ENCODE assay signal across 28 cellular contexts in the genomic region with DNA sequence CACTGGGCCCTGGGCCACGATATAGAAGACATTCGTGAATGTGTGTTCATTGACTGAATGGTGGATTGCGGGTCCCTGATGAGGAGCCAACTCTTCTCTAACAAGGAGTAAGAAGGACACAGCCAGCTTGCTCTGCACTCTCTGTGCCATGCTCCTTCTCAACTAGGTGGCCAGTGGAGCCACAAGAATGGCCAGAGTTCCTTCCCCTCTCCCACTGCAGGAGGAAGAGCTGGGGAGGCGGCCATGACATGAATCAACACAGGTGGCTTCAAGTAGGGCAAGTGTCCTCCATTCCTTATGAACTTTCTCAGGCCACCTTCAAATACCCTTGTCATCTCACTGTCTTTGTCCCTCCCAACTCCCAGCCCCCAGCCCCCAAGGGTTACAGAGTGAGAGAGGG.
"Had no signal": no experiment of that assay in that cellular context is flagged by ENCODE, and none has a peak within 500 bp of the region (broad histone marks: within the 10 kb centered on the region; RNA-seq: fewer than 3 reads in every experiment).

No MANE protein-coding gene starts in this region.

- H3K27me3 ChIP-seq: stomach, suprapubic skin, testis, thyroid gland, tibial artery, tibial nerve, transverse colon, upper lobe of left lung, upper lobe of right lung, uterus, vagina had no signal

- FAIRE-seq: urothelium cell line had no signal

- H3K9me3 ChIP-seq: testis, thoracic aorta, thyroid gland, transverse colon, upper lobe of right lung, uterus, vagina had no signal

- H3K4me3 ChIP-seq: stomach, suprapubic skin, testis, thoracic aorta, thyroid gland, tibial artery, tibial nerve, transverse colon, upper lobe of left lung, upper lobe of right lung, uterus, vagina had no signal

- H3K36me3 Mint-ChIP-seq: stimulated activated effector memory CD8-positive, alpha-beta T cell treated with anti-CD3 and anti-CD28 coated beads, Interleukin-12 subunit alpha, Interleukin-12 subunit beta, amount 100 ng/mL, for 72 hours had no signal

- H3K4me3 Mint-ChIP-seq: stimulated activated effector memory CD8-positive, alpha-beta T cell treated with anti-CD3 and anti-CD28 coated beads, Interleukin-12 subunit alpha, Interleukin-12 subunit beta, amount 100 ng/mL, for 72 hours; stimulated activated memory B cell treated with anti-CD40 and anti-IgM and Interleukin-4, amounts not matched to agents 10 μg/mL and 1 μg/mL and 100 μg/mL, for 72 hours; stimulated activated naive B cell treated with anti-CD40 and anti-IgM and Interleukin-4, amounts not matched to agents 10 μg/mL and 1 μg/mL and 100 μg/mL, for 72 hours; stimulated activated naive CD8-positive, alpha-beta T cell treated with anti-CD3 and anti-CD28 coated beads, Interleukin-15, amount 100 ng/mL, for 72 hours; stimulated activated naive CD8-positive, alpha-beta T cell treated with anti-CD3 and anti-CD28 coated beads, Interleukin-15, Interleukin-2, amounts not matched to agents 100 ng/mL and 50 ng/mL, for 24 hours; type B pancreatic cell had no signal

- H3K27me3 Mint-ChIP-seq: stimulated activated memory B cell treated with anti-CD40 and anti-IgM and Interleukin-4, amounts not matched to agents 10 μg/mL and 1 μg/mL and 100 μg/mL, for 72 hours; stimulated activated naive CD8-positive, alpha-beta T cell treated with anti-CD3 and anti-CD28 coated beads, Interleukin-15, Interleukin-2, amounts not matched to agents 100 ng/mL and 50 ng/mL, for 24 hours; type B pancreatic cell had no signal

- H3K27ac ChIP-seq: stomach, suprapubic skin, testis, thoracic aorta, thyroid gland, tibial artery, tibial nerve, transverse colon, upper lobe of left lung, upper lobe of right lung, uterus, vagina had no signal

- H3K27ac Mint-ChIP-seq: stimulated activated effector memory CD8-positive, alpha-beta T cell treated with anti-CD3 and anti-CD28 coated beads, Interleukin-12 subunit alpha, Interleukin-12 subunit beta, amount 100 ng/mL, for 72 hours; stimulated activated memory B cell treated with anti-CD40 and anti-IgM and Interleukin-4, amounts not matched to agents 10 μg/mL and 1 μg/mL and 100 μg/mL, for 72 hours; stimulated activated naive B cell treated with anti-CD40 and anti-IgM and Interleukin-4, amounts not matched to agents 10 μg/mL and 1 μg/mL and 100 μg/mL, for 72 hours; stimulated activated naive CD8-positive, alpha-beta T cell treated with anti-CD3 and anti-CD28 coated beads, Interleukin-15, amount 100 ng/mL, for 72 hours; stimulated activated naive CD8-positive, alpha-beta T cell treated with anti-CD3 and anti-CD28 coated beads, Interleukin-15, Interleukin-2, amounts not matched to agents 100 ng/mL and 50 ng/mL, for 24 hours; type B pancreatic cell had no signal

- H3K4me1 Mint-ChIP-seq: stimulated activated effector memory CD8-positive, alpha-beta T cell treated with anti-CD3 and anti-CD28 coated beads, Interleukin-12 subunit alpha, Interleukin-12 subunit beta, amount 100 ng/mL, for 72 hours; stimulated activated naive CD8-positive, alpha-beta T cell treated with anti-CD3 and anti-CD28 coated beads, Interleukin-15, amount 100 ng/mL, for 72 hours had no signal

- H3K4me1 ChIP-seq: suprapubic skin, tibial artery, tibial nerve, transverse colon, upper lobe of right lung, uterus, vagina had no signal

- DNase-seq: stimulated activated CD4-positive, alpha-beta T cell treated with anti-CD3 and anti-CD28 coated beads, Interleukin-2, amount 100 ng/mL, for 48 hours; stimulated activated CD4-positive, alpha-beta T cell treated with anti-CD3 and anti-CD28 coated beads, Interleukin-4, amount 100 ng/mL, for 1 hour; stimulated activated CD4-positive, alpha-beta T cell treated with anti-CD3 and anti-CD28 coated beads, Interleukin-4, amount 100 ng/mL, for 24 hours; stimulated activated CD4-positive, alpha-beta T cell treated with anti-CD3 and anti-CD28 coated beads, Interleukin-4, amount 100 ng/mL, for 4 hours; stimulated activated CD8-positive, alpha-beta memory T cell treated with anti-CD3 and anti-CD28 coated beads, Interleukin-4, amount 100 ng/mL, for 48 hours; stimulated activated naive B cell treated with anti-CD40 and anti-IgM and Interleukin-4, amounts not matched to agents 10 μg/mL and 1 μg/mL and 100 μg/mL, for 72 hours; stimulated activated naive CD4-positive, alpha-beta T cell; stimulated activated naive CD4-positive, alpha-beta T cell treated with Interleukin-2 at 50 U/mL for 16 hours; stimulated activated naive CD8-positive, alpha-beta T cell treated with anti-CD3 and anti-CD28 coated beads, Interleukin-15, amount 100 ng/mL, for 72 hours; stimulated activated naive CD8-positive, alpha-beta T cell treated with anti-CD3 and anti-CD28 coated beads, Interleukin-15, Interleukin-2, amounts not matched to agents 100 U/mL and 50 U/mL, for 24 hours; stomach; substantia nigra; testis; thyroid gland; tibial artery; transverse colon; upper lobe of left lung; upper lobe of right lung; uterus had no signal

- H3K36me3 ChIP-seq: thoracic aorta, thyroid gland, transverse colon, upper lobe of right lung, uterus had no signal

- ATAC-seq: stimulated activated effector memory CD8-positive, alpha-beta T cell treated with anti-CD3 and anti-CD28 coated beads, Interleukin-12 subunit alpha, Interleukin-12 subunit beta, amount 100 ng/mL, for 72 hours; stimulated activated memory B cell treated with anti-CD40 and anti-IgM and Interleukin-4, amounts not matched to agents 10 μg/mL and 1 μg/mL and 100 μg/mL, for 72 hours; stimulated activated naive B cell treated with anti-CD40 and anti-IgM and Interleukin-4, amounts not matched to agents 10 μg/mL and 1 μg/mL and 100 μg/mL, for 72 hours; stimulated activated naive CD8-positive, alpha-beta T cell treated with anti-CD3 and anti-CD28 coated beads, Interleukin-15, amount 100 ng/mL, for 72 hours; stimulated activated naive CD8-positive, alpha-beta T cell treated with anti-CD3 and anti-CD28 coated beads, Interleukin-15, Interleukin-2, amounts not matched to agents 100 U/mL and 50 U/mL, for 24 hours; upper lobe of right lung had no signal
